Comparison of ENCODE assay signal across 1 cellular context in the genomic region with DNA sequence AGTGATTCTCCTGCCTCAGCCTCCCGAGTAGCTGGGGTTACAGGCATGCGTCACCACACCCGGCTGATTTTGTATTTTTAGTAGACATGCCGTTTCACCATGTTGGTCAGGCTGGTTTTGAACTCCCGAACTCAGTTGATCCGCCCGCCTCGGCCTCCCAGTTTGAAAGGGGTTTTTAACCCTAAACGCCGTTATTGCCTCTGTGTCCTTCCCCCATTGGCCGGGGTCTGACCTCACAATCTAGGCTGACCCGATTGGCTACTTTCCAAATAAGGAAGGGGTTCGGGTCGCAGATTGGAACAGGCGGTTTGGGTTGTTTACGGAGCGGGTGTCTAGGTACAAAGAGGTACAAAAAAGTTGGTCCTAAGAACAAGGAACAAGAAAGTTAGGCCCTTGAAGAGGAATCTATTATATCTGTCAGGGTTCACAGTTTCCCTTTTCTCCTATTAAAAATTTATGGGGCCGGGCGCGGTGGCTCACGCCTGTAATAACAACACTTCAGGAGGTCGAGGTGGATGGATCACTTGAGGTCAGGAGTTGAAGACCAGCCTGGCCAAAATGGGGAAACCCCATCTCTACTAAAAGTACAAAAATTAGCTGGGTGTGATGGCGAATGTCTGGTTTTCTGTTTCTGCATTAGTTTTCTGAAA.
TF ChIP-seq lines count a peak whose summit lies in the region.

No MANE protein-coding gene starts in this region.

TF ChIP-seq in HepG2, 621 proteins besides CTCF, POLR2A, EP300 and RAD21 (continues in another document):
- no peak for TF ChIP-seq GTF3A (CRISPR knock-in tag; conservative IDR thresholded peaks at IDR 0.05)
- TF ChIP-seq HDAC1 (CRISPR knock-in tag; IDR thresholded peaks at IDR 0.05), result peak; percentile 18
- TF ChIP-seq, protein P1, sequence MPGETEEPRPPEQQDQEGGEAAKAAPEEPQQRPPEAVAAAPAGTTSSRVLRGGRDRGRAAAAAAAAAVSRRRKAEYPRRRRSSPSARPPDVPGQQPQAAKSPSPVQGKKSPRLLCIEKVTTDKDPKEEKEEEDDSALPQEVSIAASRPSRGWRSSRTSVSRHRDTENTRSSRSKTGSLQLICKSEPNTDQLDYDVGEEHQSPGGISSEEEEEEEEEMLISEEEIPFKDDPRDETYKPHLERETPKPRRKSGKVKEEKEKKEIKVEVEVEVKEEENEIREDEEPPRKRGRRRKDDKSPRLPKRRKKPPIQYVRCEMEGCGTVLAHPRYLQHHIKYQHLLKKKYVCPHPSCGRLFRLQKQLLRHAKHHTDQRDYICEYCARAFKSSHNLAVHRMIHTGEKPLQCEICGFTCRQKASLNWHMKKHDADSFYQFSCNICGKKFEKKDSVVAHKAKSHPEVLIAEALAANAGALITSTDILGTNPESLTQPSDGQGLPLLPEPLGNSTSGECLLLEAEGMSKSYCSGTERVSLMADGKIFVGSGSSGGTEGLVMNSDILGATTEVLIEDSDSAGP (CRISPR knock-in tag; IDR thresholded peaks at IDR 0.05; ENCODE audit: borderline replicate concordance), result no peak
- TF ChIP-seq ZNF180 (CRISPR knock-in tag; IDR thresholded peaks at IDR 0.05; ENCODE audit: borderline replicate concordance, low read depth), result no peak
- peak; percentile 48; the same call in 1 of the 2 replicates for TF ChIP-seq POLR2AphosphoS5 (IDR thresholded peaks at IDR 0.05; ENCODE audit: low read depth, low read length)
- peak; percentile 44; the same call in 1 of the 2 replicates for TF ChIP-seq PHF21A (CRISPR knock-in tag; IDR thresholded peaks at IDR 0.05)
- TF ChIP-seq, protein P2, sequence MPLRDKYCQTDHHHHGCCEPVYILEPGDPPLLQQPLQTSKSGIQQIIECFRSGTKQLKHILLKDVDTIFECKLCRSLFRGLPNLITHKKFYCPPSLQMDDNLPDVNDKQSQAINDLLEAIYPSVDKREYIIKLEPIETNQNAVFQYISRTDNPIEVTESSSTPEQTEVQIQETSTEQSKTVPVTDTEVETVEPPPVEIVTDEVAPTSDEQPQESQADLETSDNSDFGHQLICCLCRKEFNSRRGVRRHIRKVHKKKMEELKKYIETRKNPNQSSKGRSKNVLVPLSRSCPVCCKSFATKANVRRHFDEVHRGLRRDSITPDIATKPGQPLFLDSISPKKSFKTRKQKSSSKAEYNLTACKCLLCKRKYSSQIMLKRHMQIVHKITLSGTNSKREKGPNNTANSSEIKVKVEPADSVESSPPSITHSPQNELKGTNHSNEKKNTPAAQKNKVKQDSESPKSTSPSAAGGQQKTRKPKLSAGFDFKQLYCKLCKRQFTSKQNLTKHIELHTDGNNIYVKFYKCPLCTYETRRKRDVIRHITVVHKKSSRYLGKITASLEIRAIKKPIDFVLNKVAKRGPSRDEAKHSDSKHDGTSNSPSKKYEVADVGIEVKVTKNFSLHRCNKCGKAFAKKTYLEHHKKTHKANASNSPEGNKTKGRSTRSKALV (CRISPR knock-in tag; IDR thresholded peaks at IDR 0.05), result no peak
- TF ChIP-seq NR3C1 (CRISPR knock-in tag; IDR thresholded peaks at IDR 0.05), result no peak
- no peak for TF ChIP-seq SMAD3 (CRISPR knock-in tag; IDR thresholded peaks at IDR 0.05)
- peak; percentile 75; the same call in 1 of the 2 replicates for TF ChIP-seq POGZ (CRISPR knock-in tag; IDR thresholded peaks at IDR 0.05)
- TF ChIP-seq ZC3H4 (CRISPR knock-in tag; IDR thresholded peaks at IDR 0.05; ENCODE audit: borderline replicate concordance), result 0 out of 2 replicates have a peak, but pooled peaks have one; percentile 45
- peak; percentile 83 for TF ChIP-seq ZNF652 (CRISPR knock-in tag; IDR thresholded peaks at IDR 0.05; ENCODE audit: borderline replicate concordance, low read depth)
- no peak for TF ChIP-seq ZFP37 (CRISPR knock-in tag; IDR thresholded peaks at IDR 0.05; ENCODE audit: borderline replicate concordance)
- no peak for TF ChIP-seq NBN (conservative IDR thresholded peaks at IDR 0.05)
- TF ChIP-seq SIX4 (CRISPR knock-in tag; IDR thresholded peaks at IDR 0.05), result no peak
- no peak for TF ChIP-seq ZBTB8A (CRISPR knock-in tag; IDR thresholded peaks at IDR 0.05; ENCODE audit: borderline replicate concordance, low read depth)
- no peak for TF ChIP-seq MEF2D (CRISPR knock-in tag; IDR thresholded peaks at IDR 0.05)
- TF ChIP-seq, protein P3, sequence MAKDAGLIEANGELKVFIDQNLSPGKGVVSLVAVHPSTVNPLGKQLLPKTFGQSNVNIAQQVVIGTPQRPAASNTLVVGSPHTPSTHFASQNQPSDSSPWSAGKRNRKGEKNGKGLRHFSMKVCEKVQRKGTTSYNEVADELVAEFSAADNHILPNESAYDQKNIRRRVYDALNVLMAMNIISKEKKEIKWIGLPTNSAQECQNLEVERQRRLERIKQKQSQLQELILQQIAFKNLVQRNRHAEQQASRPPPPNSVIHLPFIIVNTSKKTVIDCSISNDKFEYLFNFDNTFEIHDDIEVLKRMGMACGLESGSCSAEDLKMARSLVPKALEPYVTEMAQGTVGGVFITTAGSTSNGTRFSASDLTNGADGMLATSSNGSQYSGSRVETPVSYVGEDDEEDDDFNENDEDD (CRISPR knock-in tag; IDR thresholded peaks at IDR 0.05; ENCODE audit: borderline replicate concordance), result 0 out of 2 replicates have a peak, but pooled peaks have one; percentile 25
- TF ChIP-seq FOSL2 (CRISPR knock-in tag; IDR thresholded peaks at IDR 0.05), result 0 out of 2 replicates have a peak, but pooled peaks have one; percentile 5
- no peak for TF ChIP-seq PAX8 (CRISPR knock-in tag; IDR thresholded peaks at IDR 0.05; ENCODE audit: borderline replicate concordance)
- no peak for TF ChIP-seq ZNF121 (CRISPR knock-in tag; IDR thresholded peaks at IDR 0.05)
- TF ChIP-seq, protein P4, sequence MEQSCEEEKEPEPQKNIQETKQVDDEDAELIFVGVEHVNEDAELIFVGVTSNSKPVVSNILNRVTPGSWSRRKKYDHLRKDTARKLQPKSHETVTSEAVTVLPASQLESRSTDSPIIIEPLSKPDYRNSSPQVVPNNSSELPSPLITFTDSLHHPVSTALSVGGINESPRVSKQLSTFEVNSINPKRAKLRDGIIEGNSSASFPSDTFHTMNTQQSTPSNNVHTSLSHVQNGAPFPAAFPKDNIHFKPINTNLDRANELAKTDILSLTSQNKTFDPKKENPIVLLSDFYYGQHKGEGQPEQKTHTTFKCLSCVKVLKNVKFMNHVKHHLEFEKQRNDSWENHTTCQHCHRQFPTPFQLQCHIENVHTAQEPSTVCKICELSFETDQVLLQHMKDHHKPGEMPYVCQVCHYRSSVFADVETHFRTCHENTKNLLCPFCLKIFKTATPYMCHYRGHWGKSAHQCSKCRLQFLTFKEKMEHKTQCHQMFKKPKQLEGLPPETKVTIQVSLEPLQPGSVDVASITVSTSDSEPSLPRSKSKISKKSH (CRISPR knock-in tag; IDR thresholded peaks at IDR 0.05; ENCODE audit: borderline replicate concordance), result no peak
- TF ChIP-seq ZNF317 (CRISPR knock-in tag; IDR thresholded peaks at IDR 0.05), result no peak
- peak; percentile 58; the same call in 1 of the 2 replicates for TF ChIP-seq ZMYM3 (CRISPR knock-in tag; IDR thresholded peaks at IDR 0.05)
- no peak for TF ChIP-seq ZNF432 (CRISPR knock-in tag; IDR thresholded peaks at IDR 0.05; ENCODE audit: borderline replicate concordance)
- no peak for TF ChIP-seq NR2F1 (CRISPR knock-in tag; IDR thresholded peaks at IDR 0.05)
- TF ChIP-seq, protein P5, sequence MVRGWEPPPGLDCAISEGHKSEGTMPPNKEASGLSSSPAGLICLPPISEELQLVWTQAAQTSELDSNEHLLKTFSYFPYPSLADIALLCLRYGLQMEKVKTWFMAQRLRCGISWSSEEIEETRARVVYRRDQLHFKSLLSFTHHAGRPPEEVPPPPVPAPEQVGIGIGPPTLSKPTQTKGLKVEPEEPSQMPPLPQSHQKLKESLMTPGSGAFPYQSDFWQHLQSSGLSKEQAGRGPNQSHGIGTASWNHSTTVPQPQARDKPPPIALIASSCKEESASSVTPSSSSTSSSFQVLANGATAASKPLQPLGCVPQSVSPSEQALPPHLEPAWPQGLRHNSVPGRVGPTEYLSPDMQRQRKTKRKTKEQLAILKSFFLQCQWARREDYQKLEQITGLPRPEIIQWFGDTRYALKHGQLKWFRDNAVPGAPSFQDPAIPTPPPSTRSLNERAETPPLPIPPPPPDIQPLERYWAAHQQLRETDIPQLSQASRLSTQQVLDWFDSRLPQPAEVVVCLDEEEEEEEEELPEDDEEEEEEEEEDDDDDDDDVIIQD (CRISPR knock-in tag; IDR thresholded peaks at IDR 0.05; ENCODE audit: low read depth), result peak; percentile 49; the same call in 1 of the 2 replicates
- TF ChIP-seq HNRNPK (IDR thresholded peaks at IDR 0.05; ENCODE audit: low read depth, low read length, poor library complexity, severe bottlenecking), result no peak
- TF ChIP-seq KDM1A (CRISPR knock-in tag; IDR thresholded peaks at IDR 0.05), result peak; percentile 13; the same call in 1 of the 2 replicates
- TF ChIP-seq KLF12 (CRISPR knock-in tag; IDR thresholded peaks at IDR 0.05; ENCODE audit: borderline replicate concordance), result no peak
- TF ChIP-seq RBM22 (optimal IDR thresholded peaks at IDR 0.05; ENCODE audit: low read length), result no peak
- TF ChIP-seq, protein P6, sequence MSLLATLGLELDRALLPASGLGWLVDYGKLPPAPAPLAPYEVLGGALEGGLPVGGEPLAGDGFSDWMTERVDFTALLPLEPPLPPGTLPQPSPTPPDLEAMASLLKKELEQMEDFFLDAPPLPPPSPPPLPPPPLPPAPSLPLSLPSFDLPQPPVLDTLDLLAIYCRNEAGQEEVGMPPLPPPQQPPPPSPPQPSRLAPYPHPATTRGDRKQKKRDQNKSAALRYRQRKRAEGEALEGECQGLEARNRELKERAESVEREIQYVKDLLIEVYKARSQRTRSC (CRISPR knock-in tag; IDR thresholded peaks at IDR 0.05; ENCODE audit: low read depth), result no peak
- TF ChIP-seq, protein P7, sequence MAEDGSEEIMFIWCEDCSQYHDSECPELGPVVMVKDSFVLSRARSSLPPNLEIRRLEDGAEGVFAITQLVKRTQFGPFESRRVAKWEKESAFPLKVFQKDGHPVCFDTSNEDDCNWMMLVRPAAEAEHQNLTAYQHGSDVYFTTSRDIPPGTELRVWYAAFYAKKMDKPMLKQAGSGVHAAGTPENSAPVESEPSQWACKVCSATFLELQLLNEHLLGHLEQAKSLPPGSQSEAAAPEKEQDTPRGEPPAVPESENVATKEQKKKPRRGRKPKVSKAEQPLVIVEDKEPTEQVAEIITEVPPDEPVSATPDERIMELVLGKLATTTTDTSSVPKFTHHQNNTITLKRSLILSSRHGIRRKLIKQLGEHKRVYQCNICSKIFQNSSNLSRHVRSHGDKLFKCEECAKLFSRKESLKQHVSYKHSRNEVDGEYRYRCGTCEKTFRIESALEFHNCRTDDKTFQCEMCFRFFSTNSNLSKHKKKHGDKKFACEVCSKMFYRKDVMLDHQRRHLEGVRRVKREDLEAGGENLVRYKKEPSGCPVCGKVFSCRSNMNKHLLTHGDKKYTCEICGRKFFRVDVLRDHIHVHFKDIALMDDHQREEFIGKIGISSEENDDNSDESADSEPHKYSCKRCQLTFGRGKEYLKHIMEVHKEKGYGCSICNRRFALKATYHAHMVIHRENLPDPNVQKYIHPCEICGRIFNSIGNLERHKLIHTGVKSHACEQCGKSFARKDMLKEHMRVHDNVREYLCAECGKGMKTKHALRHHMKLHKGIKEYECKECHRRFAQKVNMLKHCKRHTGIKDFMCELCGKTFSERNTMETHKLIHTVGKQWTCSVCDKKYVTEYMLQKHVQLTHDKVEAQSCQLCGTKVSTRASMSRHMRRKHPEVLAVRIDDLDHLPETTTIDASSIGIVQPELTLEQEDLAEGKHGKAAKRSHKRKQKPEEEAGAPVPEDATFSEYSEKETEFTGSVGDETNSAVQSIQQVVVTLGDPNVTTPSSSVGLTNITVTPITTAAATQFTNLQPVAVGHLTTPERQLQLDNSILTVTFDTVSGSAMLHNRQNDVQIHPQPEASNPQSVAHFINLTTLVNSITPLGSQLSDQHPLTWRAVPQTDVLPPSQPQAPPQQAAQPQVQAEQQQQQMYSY (CRISPR knock-in tag; IDR thresholded peaks at IDR 0.05), result no peak
- TF ChIP-seq, protein P8, sequence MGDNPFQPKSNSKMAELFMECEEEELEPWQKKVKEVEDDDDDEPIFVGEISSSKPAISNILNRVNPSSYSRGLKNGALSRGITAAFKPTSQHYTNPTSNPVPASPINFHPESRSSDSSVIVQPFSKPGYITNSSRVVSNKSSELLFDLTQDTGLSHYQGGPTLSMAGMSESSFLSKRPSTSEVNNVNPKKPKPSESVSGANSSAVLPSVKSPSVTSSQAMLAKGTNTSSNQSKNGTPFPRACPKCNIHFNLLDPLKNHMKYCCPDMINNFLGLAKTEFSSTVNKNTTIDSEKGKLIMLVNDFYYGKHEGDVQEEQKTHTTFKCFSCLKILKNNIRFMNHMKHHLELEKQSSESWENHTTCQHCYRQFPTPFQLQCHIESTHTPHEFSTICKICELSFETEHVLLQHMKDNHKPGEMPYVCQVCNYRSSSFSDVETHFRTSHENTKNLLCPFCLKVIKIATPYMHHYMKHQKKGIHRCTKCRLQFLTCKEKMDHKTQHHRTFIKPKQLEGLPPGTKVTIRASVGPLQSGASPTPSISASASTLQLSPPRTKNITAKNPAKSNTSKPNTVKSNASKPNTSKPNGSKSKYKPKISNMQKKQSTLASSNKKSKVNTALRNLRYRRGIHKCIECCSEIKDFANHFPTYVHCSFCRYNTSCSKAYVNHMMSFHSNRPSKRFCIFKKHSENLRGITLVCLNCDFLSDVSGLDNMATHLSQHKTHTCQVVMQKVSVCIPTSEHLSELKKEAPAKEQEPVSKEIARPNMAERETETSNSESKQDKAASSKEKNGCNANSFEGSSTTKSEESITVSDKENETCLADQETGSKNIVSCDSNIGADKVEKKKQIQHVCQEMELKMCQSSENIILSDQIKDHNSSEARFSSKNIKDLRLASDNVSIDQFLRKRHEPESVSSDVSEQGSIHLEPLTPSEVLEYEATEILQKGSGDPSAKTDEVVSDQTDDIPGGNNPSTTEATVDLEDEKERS (CRISPR knock-in tag; IDR thresholded peaks at IDR 0.05), result no peak
- peak; percentile 81; the same call in 1 of the 2 replicates for TF ChIP-seq SRF (IDR thresholded peaks at IDR 0.05; ENCODE audit: low read depth, low read length)
- TF ChIP-seq, protein P9, sequence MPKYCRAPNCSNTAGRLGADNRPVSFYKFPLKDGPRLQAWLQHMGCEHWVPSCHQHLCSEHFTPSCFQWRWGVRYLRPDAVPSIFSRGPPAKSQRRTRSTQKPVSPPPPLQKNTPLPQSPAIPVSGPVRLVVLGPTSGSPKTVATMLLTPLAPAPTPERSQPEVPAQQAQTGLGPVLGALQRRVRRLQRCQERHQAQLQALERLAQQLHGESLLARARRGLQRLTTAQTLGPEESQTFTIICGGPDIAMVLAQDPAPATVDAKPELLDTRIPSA (CRISPR knock-in tag; IDR thresholded peaks at IDR 0.05; ENCODE audit: borderline replicate concordance), result no peak
- TF ChIP-seq ZNF260 (CRISPR knock-in tag; IDR thresholded peaks at IDR 0.05; ENCODE audit: borderline replicate concordance, low read depth), result no peak
- no peak for TF ChIP-seq ZNF354B (CRISPR knock-in tag; IDR thresholded peaks at IDR 0.05)
- 0 out of 2 replicates have a peak, but pooled peaks have one; percentile 1 for TF ChIP-seq PHF20 (CRISPR knock-in tag; IDR thresholded peaks at IDR 0.05)
- peak; percentile 52; the same call in 1 of the 2 replicates for TF ChIP-seq NFYB (CRISPR knock-in tag; IDR thresholded peaks at IDR 0.05)
- TF ChIP-seq ELF1 (CRISPR knock-in tag; IDR thresholded peaks at IDR 0.05), result 0 out of 2 replicates have a peak, but pooled peaks have one; percentile 22
- TF ChIP-seq HNF4A (CRISPR knock-in tag; IDR thresholded peaks at IDR 0.05), result no peak
- no peak for TF ChIP-seq ZNF20 (CRISPR knock-in tag; IDR thresholded peaks at IDR 0.05)
- 0 out of 2 replicates have a peak, but pooled peaks have one; percentile 3 for TF ChIP-seq JUNB (CRISPR knock-in tag; IDR thresholded peaks at IDR 0.05; ENCODE audit: borderline replicate concordance)
- no peak for TF ChIP-seq ZNF614 (CRISPR knock-in tag; IDR thresholded peaks at IDR 0.05; ENCODE audit: borderline replicate concordance)
